In genomic region chr22:24178502-24179440, GRCh38 we compare ENCODE assay signal across 8 cellular contexts. TPM values are rescaled to one million over a fixed set of nuclear protein-coding genes. Genes with fewer than 3 reads are reported as not detected.
DNase-seq lines count a peak whose midpoint lies in the region; ATAC-seq and TF ChIP-seq lines count a peak whose summit lies in the region.

No MANE protein-coding gene starts in this region.

- WGBS in SK-N-SH (ENCODE audit: low lambda C conversion rate): 94% methylated on average over 20 of the region's 21 CpGs

- H3K4me3 ChIP-seq in A673 (ENCODE audit: low read depth, low read length, poor library complexity, severe bottlenecking) (no peak overlapping the region), GM12875 (ENCODE audit: low read depth, low read length) (no peak overlapping the region), SK-N-SH (ENCODE audit: low read depth in 2 of 2, low read length in 1 of 2) (no peak overlapping the region; a peak in 1 of 4 replicates)

- H4K20me1 ChIP-seq in SK-N-SH (ENCODE audit: insufficient read depth): no peaks in the 10 kb centered on the region

- peaks cover 3% of the 10 kb centered on the region for H3K36me3 ChIP-seq in A673 (ENCODE audit: insufficient read depth, low read length, poor library complexity, severe bottlenecking)
- peaks cover 0 to 20% of the 10 kb centered on the region in 2 experiments for H3K36me3 ChIP-seq in SK-N-SH (replicated peaks in 1 of 2; ENCODE audit: control insufficient read depth in 1 of 2, insufficient read depth in 2 of 2, low read length in 1 of 2)

- no peak overlapping the region for H3K9ac ChIP-seq in SK-N-SH

- no peaks in the 10 kb centered on the region for H3K27me3 ChIP-seq in A673 (replicated peaks; ENCODE audit: insufficient read depth, low read depth, low read length, poor library complexity)
- no peaks in the 10 kb centered on the region for H3K27me3 ChIP-seq in SK-N-SH (ENCODE audit: insufficient read depth)

- H3K9me2 ChIP-seq in SK-N-SH: no peaks in the 10 kb centered on the region

- no peak overlapping the region for H3K27ac ChIP-seq in A673 (ENCODE audit: low read depth, low read length, poor library complexity, severe bottlenecking)
- no peak overlapping the region for H3K27ac ChIP-seq in SK-N-SH (ENCODE audit: low read depth in 2 of 2, low read length in 1 of 2)

- no peak overlapping the region for H3K4me2 ChIP-seq in SK-N-SH

- TF ChIP-seq RAD21 in SK-N-SH (IDR thresholded peaks at IDR 0.05; ENCODE audit: low read length): no peak

- BruUV-seq in A673 (replicated peaks; lab: Mats Ljungman, UMichigan): no TSS peak

- H3K9me3 ChIP-seq in A673 (ENCODE audit: low read depth, low read length, poor library complexity, severe bottlenecking) (no peaks in the 10 kb centered on the region), SK-N-SH (no peaks in the 10 kb centered on the region)

- no peak for TF ChIP-seq EP300 in SK-N-SH (IDR thresholded peaks at IDR 0.05; ENCODE audit: borderline replicate concordance in 1 of 2, low read depth in 1 of 2, low read length in 1 of 2)

- H3K79me2 ChIP-seq in SK-N-SH (ENCODE audit: insufficient read depth): no peaks in the 10 kb centered on the region

- H3K4me1 ChIP-seq in A673 (ENCODE audit: insufficient read depth, low read length, poor library complexity, severe bottlenecking): no peaks in the 10 kb centered on the region
- peaks cover 0 to 12% of the 10 kb centered on the region in 2 experiments; a peak in 1 of 4 replicates for H3K4me1 ChIP-seq in SK-N-SH (ENCODE audit: control insufficient read depth in 1 of 2, insufficient read depth in 2 of 2, low read depth in 1 of 2, low read length in 1 of 2)

- ATAC-seq in left ventricle myocardium superior (no peak), HG02981 (IDR thresholded peaks at IDR 0.05; ENCODE audit: unreplicated experiment) (no peak)

- POLR2A ChIA-PET in A673 (lab: Charles Lee; ENCODE audit: low non-redundant PET): no interaction called here
- POLR2A ChIA-PET in SK-N-SH (lab: Yijun Ruan, JAX): no interaction called here

- peaks cover 5% of the 10 kb centered on the region for H3F3A ChIP-seq in SK-N-SH (replicated peaks; ENCODE audit: insufficient read depth)

- DNase-seq in A673 (ENCODE audit: low spot score) (peak; percentile 56), SK-N-SH (peak; percentile 57), left ventricle myocardium superior (peak; percentile 27), GDM1 (lab: John Stamatoyannopoulos, UW) (no peak), AML-193 (lab: John Stamatoyannopoulos, UW) (no peak), HCEC 1CT (no peak)

- TF ChIP-seq CTCF in A673 (conservative IDR thresholded peaks at IDR 0.05; ENCODE audit: low read depth, low read length): peak; percentile 49
- TF ChIP-seq CTCF in GM12875 (IDR thresholded peaks at IDR 0.05; ENCODE audit: borderline replicate concordance, insufficient read depth, low read depth, low read length): peak; percentile 42
- TF ChIP-seq CTCF in SK-N-SH (IDR thresholded peaks at IDR 0.05): peak; percentile 52

- intact Hi-C loops in A673 (cut with micrococcal nuclease; ENCODE audit: unreplicated experiment) (loop anchor here (10.0 kb wide), 1 partner anchor 224 kb away; no protein-coding TSS in a partner anchor), left ventricle myocardium superior (cut with micrococcal nuclease) (no loop called here)

- CTCF ChIA-PET in A673 (lab: Charles Lee): interaction anchor here (0.6 to 0.8 kb wide), 5 partner anchors 11 to 317 kb away, joined by 3 to 11 read pairs (median 4); no protein-coding TSS in a partner anchor
- CTCF ChIA-PET in SK-N-SH (lab: Yijun Ruan, JAX): interaction anchor here (0.8 to 3.2 kb wide), 6 partner anchors 11 to 194 kb away, joined by 3 to 24 read pairs (median 4); partner anchors contain the start of gene GGT5

- no peak overlapping the region for H2AFZ ChIP-seq in SK-N-SH (ENCODE audit: low read depth)

TF ChIP-seq in SK-N-SH, 30 proteins besides CTCF, POLR2A, EP300 and RAD21:
- TF ChIP-seq PBX3 (IDR thresholded peaks at IDR 0.05) (no peak), SMC3 (IDR thresholded peaks at IDR 0.05; ENCODE audit: low read depth, low read length) (0 out of 2 replicates have a peak, but pooled peaks have one; percentile 4)
TF ChIP-seq in SK-N-SH: peak in this region for 1.

RNA-seq across cellular contexts. Expression of gene SUSD2, which starts 2.5 kb away (rescaled TPM):
- total RNA-seq in A673 (2021): 0.94 and 1.3 TPM in 2 replicates
- 0.76 and 0.82 TPM in 2 replicates for polyA plus RNA-seq in SK-N-SH (2012; rRNA removed)
- polyA plus RNA-seq in SK-N-SH (2012; cell fraction: cytosol; rRNA removed): 0.18 and 0.26 TPM in 2 replicates
- polyA plus RNA-seq in SK-N-SH (2012; cell fraction: nucleus; rRNA removed): 1.7 and 2.2 TPM in 2 replicates
- 3.3 TPM for total RNA-seq in left ventricle myocardium superior

Comparison
In these comparisons a context has a peak if more than half of its experiments do, and no peak if none do; other contexts are left out.
1. DNase-seq: peak in A673 (single experiment), SK-N-SH (single experiment) and left ventricle myocardium superior (single experiment); none in GDM1 (single experiment), AML-193 (0 of 2) and HCEC 1CT (single experiment).
2. Peak in every context shown above with its lines, with median percentiles within 50 percentile points of each other: CTCF ChIP-seq.